In genomic region chr18:7452331-7452730, GRCh38 we compare ENCODE assay signal across 9 cellular contexts.
A peak's percentile ranks its signal among the peaks of the same experiment; 100 is the strongest.
DNase-seq lines count a peak whose midpoint lies in the region; ATAC-seq and TF ChIP-seq lines count a peak whose summit lies in the region.
"Had no signal": no experiment of that assay in that cellular context is flagged by ENCODE, and none has a peak within 500 bp of the region (broad histone marks: within the 10 kb centered on the region; RNA-seq: fewer than 3 reads in every experiment).

No MANE protein-coding gene starts in this region.

- ATAC-seq in GM18907 (IDR thresholded peaks at IDR 0.05; ENCODE audit: unreplicated experiment) (peak; percentile 80), PC-3 (peak; percentile 96), HG03108 (IDR thresholded peaks at IDR 0.05; ENCODE audit: unreplicated experiment) (no peak), GM18520 (IDR thresholded peaks at IDR 0.05; ENCODE audit: unreplicated experiment) (no peak)

- no peak overlapping the region for H3K4me2 ChIP-seq in PC-3 (ENCODE audit: low read length)

- no peaks in the 10 kb centered on the region for H3F3A ChIP-seq in PC-3 (ENCODE audit: low read length, unreplicated experiment)

- H3K27ac ChIP-seq in PC-3 (ENCODE audit: low read length) (no peak overlapping the region), esophagus muscularis mucosa (replicated peaks in 1 of 4) (no peak overlapping the region)

- no peak for DNase-seq in AG04449 (ENCODE audit: low read depth, low spot score)
- peak; percentile 54 for DNase-seq in PC-3
- no peak for DNase-seq in esophagus muscularis mucosa (ENCODE audit: extremely low spot score)
- peak; percentile 36 for DNase-seq in neural crest cell (ENCODE audit: low read depth, low spot score)
- DNase-seq in T-helper 1 cell: no peak
- DNase-seq: activated naive CD8-positive, alpha-beta T cell treated with anti-CD3 and anti-CD28 coated beads, Interleukin-2, amount 10 ng/mL, durations not matched to agents 7 days and 5 days had no signal

- no peak overlapping the region for H3K4me3 Mint-ChIP-seq in neural crest cell
- H3K4me3 Mint-ChIP-seq: activated naive CD8-positive, alpha-beta T cell treated with anti-CD3 and anti-CD28 coated beads, Interleukin-2, amount 10 ng/mL, durations not matched to agents 7 days and 5 days had no signal

- H3K27ac Mint-ChIP-seq in neural crest cell (ENCODE audit: unreplicated experiment): no peak overlapping the region
- H3K27ac Mint-ChIP-seq: activated naive CD8-positive, alpha-beta T cell treated with anti-CD3 and anti-CD28 coated beads, Interleukin-2, amount 10 ng/mL, durations not matched to agents 7 days and 5 days had no signal

- CTCF ChIA-PET in AG04449 (lab: Yijun Ruan, JAX) (interaction anchor here (1.0 to 1.8 kb wide), 2 partner anchors 8 to 11 kb away, joined by 3 to 5 read pairs; no protein-coding TSS in a partner anchor), PC-3 (lab: Charles Lee) (interaction anchor here (0.5 to 1.5 kb wide), 5 partner anchors 10 to 1228 kb away, joined by 3 to 7 read pairs (median 5); no protein-coding TSS in a partner anchor)

- no TSS peak for BruUV-seq in PC-3 (replicated peaks; lab: Mats Ljungman, UMichigan)

- WGBS in esophagus muscularis mucosa: 50% methylated on average over 6 of the region's 6 CpGs

- intact Hi-C loops in PC-3 (cut with micrococcal nuclease) (no loop called here), esophagus muscularis mucosa (cut with DNase I) (loop anchor here (5.0 to 10.0 kb wide), 2 partner anchors 115 to 178 kb away; partner anchors contain the start of gene PTPRM)

- no peaks in the 10 kb centered on the region for H3K79me2 ChIP-seq in PC-3 (ENCODE audit: low read length)

- H3K9me3 Mint-ChIP-seq in neural crest cell: no peaks in the 10 kb centered on the region

- TF ChIP-seq CTCF in AG04449 (IDR thresholded peaks at IDR 0.05; ENCODE audit: insufficient read depth, low read length, missing control alignments) (peak; percentile 64), PC-3 (conservative IDR thresholded peaks at IDR 0.05; ENCODE audit: low read depth, low read length) (peak; percentile 76), esophagus muscularis mucosa (IDR thresholded peaks at IDR 0.05) (peak; percentile 51 to 73 (median 51)), neural crest cell (conservative IDR thresholded peaks at IDR 0.05) (peak; percentile 68)

- H3K27me3 ChIP-seq in PC-3 (ENCODE audit: low read length) (peaks cover 65% of the 10 kb centered on the region), esophagus muscularis mucosa (no peaks in the 10 kb centered on the region)

- no peak for TF ChIP-seq EP300 in esophagus muscularis mucosa (IDR thresholded peaks at IDR 0.05)

- H3K4me1 ChIP-seq in PC-3 (ENCODE audit: insufficient read depth, low read length) (no peaks in the 10 kb centered on the region), esophagus muscularis mucosa (peaks cover 4 to 16% (median 10%) of the 10 kb centered on the region in 4 donors)

- H3K36me3 Mint-ChIP-seq in neural crest cell (ENCODE audit: low read depth): no peaks in the 10 kb centered on the region
- H3K36me3 Mint-ChIP-seq: activated naive CD8-positive, alpha-beta T cell treated with anti-CD3 and anti-CD28 coated beads, Interleukin-2, amount 10 ng/mL, durations not matched to agents 7 days and 5 days had no signal

- no peaks in the 10 kb centered on the region for H3K36me3 ChIP-seq in PC-3 (ENCODE audit: low read depth, low read length)
- H3K36me3 ChIP-seq in esophagus muscularis mucosa: no peaks in the 10 kb centered on the region

- no peaks in the 10 kb centered on the region for H3K27me3 Mint-ChIP-seq in neural crest cell (ENCODE audit: low read depth)
- H3K27me3 Mint-ChIP-seq: activated naive CD8-positive, alpha-beta T cell treated with anti-CD3 and anti-CD28 coated beads, Interleukin-2, amount 10 ng/mL, durations not matched to agents 7 days and 5 days had no signal

- no peak overlapping the region for H3K9ac ChIP-seq in PC-3 (ENCODE audit: low read length)

- POLR2A ChIA-PET in AG04449 (lab: Yijun Ruan, JAX) (no interaction called here), PC-3 (lab: Charles Lee; ENCODE audit: unreplicated experiment) (no interaction called here)

- no peaks in the 10 kb centered on the region for H3K9me2 ChIP-seq in PC-3 (replicated peaks; ENCODE audit: low read length)

- no peaks in the 10 kb centered on the region for H4K20me1 ChIP-seq in PC-3 (ENCODE audit: low read length)

- no peak for TF ChIP-seq POLR2A in esophagus muscularis mucosa (IDR thresholded peaks at IDR 0.05; ENCODE audit: low read depth)

- H3K4me3 ChIP-seq in AG04449 (ENCODE audit: low read depth, low read length): no peak overlapping the region
- H3K4me3 ChIP-seq in PC-3 (ENCODE audit: low read length): no peak overlapping the region
- H3K4me3 ChIP-seq in esophagus muscularis mucosa: no peak overlapping the region

- H3K9me3 ChIP-seq in PC-3 (ENCODE audit: low read length) (no peaks in the 10 kb centered on the region), esophagus muscularis mucosa (no peaks in the 10 kb centered on the region)

- H2AFZ ChIP-seq in PC-3 (ENCODE audit: low read length): no peak overlapping the region

- peaks cover 4% of the 10 kb centered on the region for H3K4me1 Mint-ChIP-seq in neural crest cell
- H3K4me1 Mint-ChIP-seq: activated naive CD8-positive, alpha-beta T cell treated with anti-CD3 and anti-CD28 coated beads, Interleukin-2, amount 10 ng/mL, durations not matched to agents 7 days and 5 days had no signal

Comparison
In these comparisons a context has a peak if more than half of its experiments do, and no peak if none do; other contexts are left out.
1. DNase-seq: peak in PC-3 (single experiment) and neural crest cell (single experiment); none in AG04449 (single experiment), esophagus muscularis mucosa (single experiment) and T-helper 1 cell (0 of 5).
2. ATAC-seq: peak in GM18907 (single experiment) and PC-3 (single experiment); none in HG03108 (single experiment) and GM18520 (single experiment).
3. Peak in every context shown above with its lines, with median percentiles within 50 percentile points of each other: CTCF ChIP-seq.